1 cellular context compared by ENCODE assay signal in the genomic region with DNA sequence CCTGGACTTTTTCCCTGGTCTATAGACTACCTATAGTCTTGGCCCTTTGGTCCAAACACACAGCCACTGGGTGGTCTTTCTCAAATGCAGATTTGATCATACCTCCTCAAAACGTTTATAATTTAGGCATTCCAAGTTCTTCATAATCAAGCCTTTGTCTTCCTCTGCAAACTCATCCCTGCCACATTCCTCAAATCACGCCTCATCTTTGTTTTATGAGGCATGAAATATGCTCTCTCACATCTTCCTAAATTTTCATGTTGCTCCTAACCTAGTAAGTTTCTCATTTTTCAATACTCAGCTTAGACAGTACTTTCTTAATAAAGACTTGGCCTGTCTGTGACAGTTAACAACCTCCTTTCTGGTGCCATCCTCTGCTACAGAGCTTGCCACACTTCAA.
TF ChIP-seq lines count a peak whose summit lies in the region.

No MANE protein-coding gene starts in this region.

TF ChIP-seq in HCT116, 20 proteins besides CTCF, POLR2A, EP300 and RAD21:
- TF ChIP-seq, protein P1, sequence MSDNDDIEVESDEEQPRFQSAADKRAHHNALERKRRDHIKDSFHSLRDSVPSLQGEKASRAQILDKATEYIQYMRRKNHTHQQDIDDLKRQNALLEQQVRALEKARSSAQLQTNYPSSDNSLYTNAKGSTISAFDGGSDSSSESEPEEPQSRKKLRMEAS (IDR thresholded peaks at IDR 0.05): no peak
- TF ChIP-seq ELF1 (IDR thresholded peaks at IDR 0.05; ENCODE audit: borderline replicate concordance, low read depth) (no peak), SRF (IDR thresholded peaks at IDR 0.05; ENCODE audit: low read depth) (no peak), EGR1 (IDR thresholded peaks at IDR 0.05; ENCODE audit: low read depth) (no peak), FOSL1 (IDR thresholded peaks at IDR 0.05; ENCODE audit: low read depth) (no peak), ZBTB33 (IDR thresholded peaks at IDR 0.05; ENCODE audit: extremely low read depth, insufficient replicate concordance, low read length) (no peak), YY1 (IDR thresholded peaks at IDR 0.05; ENCODE audit: extremely low read depth, insufficient replicate concordance, low read depth, low read length) (no peak), CBX3 (IDR thresholded peaks at IDR 0.05; ENCODE audit: low read depth) (no peak), ZNF274 (IDR thresholded peaks at IDR 0.05; ENCODE audit: low read depth, low read length) (no peak), POLR2AphosphoS5 (IDR thresholded peaks at IDR 0.05; ENCODE audit: low read depth, low read length) (no peak), ZFX (IDR thresholded peaks at IDR 0.05) (no peak), SIN3A (IDR thresholded peaks at IDR 0.05; ENCODE audit: low read depth) (no peak), REST (IDR thresholded peaks at IDR 0.05; ENCODE audit: low read depth) (no peak), JUND (IDR thresholded peaks at IDR 0.05) (no peak), EZH2 (IDR thresholded peaks at IDR 0.05) (no peak), CEBPB (IDR thresholded peaks at IDR 0.05; ENCODE audit: low read depth) (no peak)
- TF ChIP-seq, protein P2, sequence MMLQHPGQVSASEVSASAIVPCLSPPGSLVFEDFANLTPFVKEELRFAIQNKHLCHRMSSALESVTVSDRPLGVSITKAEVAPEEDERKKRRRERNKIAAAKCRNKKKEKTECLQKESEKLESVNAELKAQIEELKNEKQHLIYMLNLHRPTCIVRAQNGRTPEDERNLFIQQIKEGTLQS (IDR thresholded peaks at IDR 0.05): no peak
